In genomic region chr7:5423844-5424688, GRCh38 we compare ENCODE assay signal across 2 cellular contexts.
TF ChIP-seq lines count a peak whose summit lies in the region.

No MANE protein-coding gene starts in this region.

TF ChIP-seq in HCT116, 20 proteins besides CTCF, POLR2A, EP300 and RAD21:
- TF ChIP-seq, protein P1, sequence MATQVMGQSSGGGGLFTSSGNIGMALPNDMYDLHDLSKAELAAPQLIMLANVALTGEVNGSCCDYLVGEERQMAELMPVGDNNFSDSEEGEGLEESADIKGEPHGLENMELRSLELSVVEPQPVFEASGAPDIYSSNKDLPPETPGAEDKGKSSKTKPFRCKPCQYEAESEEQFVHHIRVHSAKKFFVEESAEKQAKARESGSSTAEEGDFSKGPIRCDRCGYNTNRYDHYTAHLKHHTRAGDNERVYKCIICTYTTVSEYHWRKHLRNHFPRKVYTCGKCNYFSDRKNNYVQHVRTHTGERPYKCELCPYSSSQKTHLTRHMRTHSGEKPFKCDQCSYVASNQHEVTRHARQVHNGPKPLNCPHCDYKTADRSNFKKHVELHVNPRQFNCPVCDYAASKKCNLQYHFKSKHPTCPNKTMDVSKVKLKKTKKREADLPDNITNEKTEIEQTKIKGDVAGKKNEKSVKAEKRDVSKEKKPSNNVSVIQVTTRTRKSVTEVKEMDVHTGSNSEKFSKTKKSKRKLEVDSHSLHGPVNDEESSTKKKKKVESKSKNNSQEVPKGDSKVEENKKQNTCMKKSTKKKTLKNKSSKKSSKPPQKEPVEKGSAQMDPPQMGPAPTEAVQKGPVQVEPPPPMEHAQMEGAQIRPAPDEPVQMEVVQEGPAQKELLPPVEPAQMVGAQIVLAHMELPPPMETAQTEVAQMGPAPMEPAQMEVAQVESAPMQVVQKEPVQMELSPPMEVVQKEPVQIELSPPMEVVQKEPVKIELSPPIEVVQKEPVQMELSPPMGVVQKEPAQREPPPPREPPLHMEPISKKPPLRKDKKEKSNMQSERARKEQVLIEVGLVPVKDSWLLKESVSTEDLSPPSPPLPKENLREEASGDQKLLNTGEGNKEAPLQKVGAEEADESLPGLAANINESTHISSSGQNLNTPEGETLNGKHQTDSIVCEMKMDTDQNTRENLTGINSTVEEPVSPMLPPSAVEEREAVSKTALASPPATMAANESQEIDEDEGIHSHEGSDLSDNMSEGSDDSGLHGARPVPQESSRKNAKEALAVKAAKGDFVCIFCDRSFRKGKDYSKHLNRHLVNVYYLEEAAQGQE (IDR thresholded peaks at IDR 0.05; ENCODE audit: low read depth): no peak
- TF ChIP-seq POLR2AphosphoS5 (IDR thresholded peaks at IDR 0.05; ENCODE audit: low read depth, low read length) (peak; percentile 82), MAX (IDR thresholded peaks at IDR 0.05) (no peak), YY1 (IDR thresholded peaks at IDR 0.05; ENCODE audit: extremely low read depth, insufficient replicate concordance, low read depth, low read length) (peak; percentile 70), CBX3 (IDR thresholded peaks at IDR 0.05; ENCODE audit: low read depth) (no peak), EZH2phosphoT487 (IDR thresholded peaks at IDR 0.05; ENCODE audit: borderline replicate concordance) (no peak), ZNF274 (IDR thresholded peaks at IDR 0.05; ENCODE audit: low read depth, low read length) (no peak), ZFX (IDR thresholded peaks at IDR 0.05) (peak; percentile 43), TCF7L2 (IDR thresholded peaks at IDR 0.05; ENCODE audit: borderline replicate concordance, extremely low read depth, insufficient read depth, insufficient read length) (peak; percentile 95)
- TF ChIP-seq, protein P2, sequence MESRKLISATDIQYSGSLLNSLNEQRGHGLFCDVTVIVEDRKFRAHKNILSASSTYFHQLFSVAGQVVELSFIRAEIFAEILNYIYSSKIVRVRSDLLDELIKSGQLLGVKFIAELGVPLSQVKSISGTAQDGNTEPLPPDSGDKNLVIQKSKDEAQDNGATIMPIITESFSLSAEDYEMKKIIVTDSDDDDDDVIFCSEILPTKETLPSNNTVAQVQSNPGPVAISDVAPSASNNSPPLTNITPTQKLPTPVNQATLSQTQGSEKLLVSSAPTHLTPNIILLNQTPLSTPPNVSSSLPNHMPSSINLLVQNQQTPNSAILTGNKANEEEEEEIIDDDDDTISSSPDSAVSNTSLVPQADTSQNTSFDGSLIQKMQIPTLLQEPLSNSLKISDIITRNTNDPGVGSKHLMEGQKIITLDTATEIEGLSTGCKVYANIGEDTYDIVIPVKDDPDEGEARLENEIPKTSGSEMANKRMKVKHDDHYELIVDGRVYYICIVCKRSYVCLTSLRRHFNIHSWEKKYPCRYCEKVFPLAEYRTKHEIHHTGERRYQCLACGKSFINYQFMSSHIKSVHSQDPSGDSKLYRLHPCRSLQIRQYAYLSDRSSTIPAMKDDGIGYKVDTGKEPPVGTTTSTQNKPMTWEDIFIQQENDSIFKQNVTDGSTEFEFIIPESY (IDR thresholded peaks at IDR 0.05; ENCODE audit: extremely low read depth, insufficient replicate concordance, low read length): peak; percentile 64
TF ChIP-seq in HCT116: peak in this region for 5.

TF ChIP-seq in H1, 55 proteins besides CTCF, POLR2A, EP300 and RAD21:
- TF ChIP-seq ASH2L (IDR thresholded peaks at IDR 0.05; ENCODE audit: low read length) (no peak), KDM1A (IDR thresholded peaks at IDR 0.05; ENCODE audit: borderline replicate concordance, low read length) (0 out of 2 replicates have a peak, but pooled peaks have one; percentile 40), HDAC2 (IDR thresholded peaks at IDR 0.05; ENCODE audit: borderline replicate concordance in 1 of 2, low read depth in 2 of 2, low read length in 2 of 2) (0 out of 4 replicates have a peak, but pooled peaks of 1 of the 2 experiments have one; percentile 18), TAF1 (IDR thresholded peaks at IDR 0.05; ENCODE audit: low read depth, low read length) (peak; percentile 25; the same call in 1 of the 2 replicates), TEAD4 (IDR thresholded peaks at IDR 0.05; ENCODE audit: low read depth, low read length) (peak; percentile 68), SUZ12 (IDR thresholded peaks at IDR 0.05; ENCODE audit: low read length) (no peak), KDM4A (IDR thresholded peaks at IDR 0.05; ENCODE audit: low read depth, low read length, severe bottlenecking) (peak; percentile 46), CREB1 (IDR thresholded peaks at IDR 0.05) (no peak), SP4 (IDR thresholded peaks at IDR 0.05; ENCODE audit: low read length) (peak; percentile 85; the same call in 1 of the 2 replicates), TCF12 (IDR thresholded peaks at IDR 0.05; ENCODE audit: low read depth, low read length) (0 out of 2 replicates have a peak, but pooled peaks have one; percentile 75), YY1 (IDR thresholded peaks at IDR 0.05; ENCODE audit: low read depth, low read length) (no peak), NANOG (IDR thresholded peaks at IDR 0.05; ENCODE audit: insufficient read depth, low read depth, low read length, poor library complexity, severe bottlenecking) (peak; percentile 5), SP2 (IDR thresholded peaks at IDR 0.05; ENCODE audit: low read length) (peak; percentile 21; the same call in 1 of the 2 replicates)
TF ChIP-seq in H1: peak in this region for 9.
